In the genomic region with DNA sequence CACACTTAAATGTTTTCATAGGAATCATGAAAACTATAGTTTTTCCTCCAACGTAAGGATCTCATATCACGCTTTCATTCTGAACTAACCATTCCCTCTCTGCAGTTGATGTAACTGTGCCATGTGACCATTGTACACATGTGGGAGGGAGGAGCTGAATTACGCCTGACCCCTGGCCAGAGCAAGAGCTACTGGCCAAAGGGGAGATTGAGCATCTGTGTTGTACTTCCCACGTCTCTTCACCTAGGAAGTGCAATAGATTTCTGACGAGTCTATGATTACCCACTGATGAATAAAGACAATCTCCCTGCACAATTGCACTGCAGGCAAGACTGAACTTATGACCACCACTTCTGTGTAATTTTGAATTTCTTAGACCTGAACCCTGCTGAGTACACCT, we compare ENCODE assay signal across 2 cellular contexts.
TF ChIP-seq lines count a peak whose summit lies in the region.

No MANE protein-coding gene starts in this region.

TF ChIP-seq in GM12878, 131 proteins besides CTCF, POLR2A, EP300 and RAD21:
- TF ChIP-seq, protein P1, sequence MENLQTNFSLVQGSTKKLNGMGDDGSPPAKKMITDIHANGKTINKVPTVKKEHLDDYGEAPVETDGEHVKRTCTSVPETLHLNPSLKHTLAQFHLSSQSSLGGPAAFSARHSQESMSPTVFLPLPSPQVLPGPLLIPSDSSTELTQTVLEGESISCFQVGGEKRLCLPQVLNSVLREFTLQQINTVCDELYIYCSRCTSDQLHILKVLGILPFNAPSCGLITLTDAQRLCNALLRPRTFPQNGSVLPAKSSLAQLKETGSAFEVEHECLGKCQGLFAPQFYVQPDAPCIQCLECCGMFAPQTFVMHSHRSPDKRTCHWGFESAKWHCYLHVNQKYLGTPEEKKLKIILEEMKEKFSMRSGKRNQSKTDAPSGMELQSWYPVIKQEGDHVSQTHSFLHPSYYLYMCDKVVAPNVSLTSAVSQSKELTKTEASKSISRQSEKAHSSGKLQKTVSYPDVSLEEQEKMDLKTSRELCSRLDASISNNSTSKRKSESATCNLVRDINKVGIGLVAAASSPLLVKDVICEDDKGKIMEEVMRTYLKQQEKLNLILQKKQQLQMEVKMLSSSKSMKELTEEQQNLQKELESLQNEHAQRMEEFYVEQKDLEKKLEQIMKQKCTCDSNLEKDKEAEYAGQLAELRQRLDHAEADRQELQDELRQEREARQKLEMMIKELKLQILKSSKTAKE (IDR thresholded peaks at IDR 0.05; ENCODE audit: low read depth, poor library complexity, severe bottlenecking) = no peak
- no peak for TF ChIP-seq CHD2 (IDR thresholded peaks at IDR 0.05; ENCODE audit: borderline replicate concordance, low read depth, low read length)
- no peak for TF ChIP-seq IKZF2 (IDR thresholded peaks at IDR 0.05)
- TF ChIP-seq RELA (IDR thresholded peaks at IDR 0.05; ENCODE audit: borderline replicate concordance, partially characterized antibody) = no peak
- no peak for TF ChIP-seq TAF1 (IDR thresholded peaks at IDR 0.05; ENCODE audit: borderline replicate concordance, low read depth, low read length)
- no peak for TF ChIP-seq CBX5 (IDR thresholded peaks at IDR 0.05; ENCODE audit: low read depth)
- TF ChIP-seq FOXK2 (IDR thresholded peaks at IDR 0.05) = no peak
- no peak for TF ChIP-seq GATAD2B (conservative IDR thresholded peaks at IDR 0.05; ENCODE audit: low read depth)
- TF ChIP-seq HDGF (IDR thresholded peaks at IDR 0.05) = no peak
- TF ChIP-seq ZNF207 (IDR thresholded peaks at IDR 0.05; ENCODE audit: borderline replicate concordance) = no peak
- TF ChIP-seq PAX5 (IDR thresholded peaks at IDR 0.05; ENCODE audit: borderline replicate concordance, low read depth, low read length) = no peak
- no peak for TF ChIP-seq POU2F2 (IDR thresholded peaks at IDR 0.05; ENCODE audit: borderline replicate concordance, low read depth, low read length)
- TF ChIP-seq ZZZ3 (IDR thresholded peaks at IDR 0.05; ENCODE audit: control insufficient read depth, insufficient read length, low read depth) = no peak
TF ChIP-seq in GM12878: peak in this region for 0.

TF ChIP-seq in SK-N-SH treated with all-trans-retinoic acid at 6 μM for 48 hours, 23 proteins besides CTCF, POLR2A, EP300 and RAD21:
- no peak for TF ChIP-seq ZC3H10 (CRISPR knock-in tag; IDR thresholded peaks at IDR 0.05)
- no peak for TF ChIP-seq OSR1 (CRISPR knock-in tag; IDR thresholded peaks at IDR 0.05)
- no peak for TF ChIP-seq ZNF565 (CRISPR knock-in tag; conservative IDR thresholded peaks at IDR 0.05; ENCODE audit: low read depth)
- TF ChIP-seq, protein P2, sequence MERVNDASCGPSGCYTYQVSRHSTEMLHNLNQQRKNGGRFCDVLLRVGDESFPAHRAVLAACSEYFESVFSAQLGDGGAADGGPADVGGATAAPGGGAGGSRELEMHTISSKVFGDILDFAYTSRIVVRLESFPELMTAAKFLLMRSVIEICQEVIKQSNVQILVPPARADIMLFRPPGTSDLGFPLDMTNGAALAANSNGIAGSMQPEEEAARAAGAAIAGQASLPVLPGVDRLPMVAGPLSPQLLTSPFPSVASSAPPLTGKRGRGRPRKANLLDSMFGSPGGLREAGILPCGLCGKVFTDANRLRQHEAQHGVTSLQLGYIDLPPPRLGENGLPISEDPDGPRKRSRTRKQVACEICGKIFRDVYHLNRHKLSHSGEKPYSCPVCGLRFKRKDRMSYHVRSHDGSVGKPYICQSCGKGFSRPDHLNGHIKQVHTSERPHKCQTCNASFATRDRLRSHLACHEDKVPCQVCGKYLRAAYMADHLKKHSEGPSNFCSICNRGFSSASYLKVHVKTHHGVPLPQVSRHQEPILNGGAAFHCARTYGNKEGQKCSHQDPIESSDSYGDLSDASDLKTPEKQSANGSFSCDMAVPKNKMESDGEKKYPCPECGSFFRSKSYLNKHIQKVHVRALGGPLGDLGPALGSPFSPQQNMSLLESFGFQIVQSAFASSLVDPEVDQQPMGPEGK (CRISPR knock-in tag; IDR thresholded peaks at IDR 0.05; ENCODE audit: borderline replicate concordance) = no peak
- TF ChIP-seq BACH2 (CRISPR knock-in tag; IDR thresholded peaks at IDR 0.05; ENCODE audit: borderline replicate concordance) = no peak
- TF ChIP-seq ZNF8 (CRISPR knock-in tag; IDR thresholded peaks at IDR 0.05) = no peak
- TF ChIP-seq SNAI2 (CRISPR knock-in tag; IDR thresholded peaks at IDR 0.05) = no peak
- no peak for TF ChIP-seq GLIS3 (CRISPR knock-in tag; IDR thresholded peaks at IDR 0.05)
- no peak for TF ChIP-seq TOX (CRISPR knock-in tag; IDR thresholded peaks at IDR 0.05; ENCODE audit: borderline replicate concordance)
- TF ChIP-seq ZNF70 (CRISPR knock-in tag; IDR thresholded peaks at IDR 0.05) = no peak
- TF ChIP-seq, protein P3, sequence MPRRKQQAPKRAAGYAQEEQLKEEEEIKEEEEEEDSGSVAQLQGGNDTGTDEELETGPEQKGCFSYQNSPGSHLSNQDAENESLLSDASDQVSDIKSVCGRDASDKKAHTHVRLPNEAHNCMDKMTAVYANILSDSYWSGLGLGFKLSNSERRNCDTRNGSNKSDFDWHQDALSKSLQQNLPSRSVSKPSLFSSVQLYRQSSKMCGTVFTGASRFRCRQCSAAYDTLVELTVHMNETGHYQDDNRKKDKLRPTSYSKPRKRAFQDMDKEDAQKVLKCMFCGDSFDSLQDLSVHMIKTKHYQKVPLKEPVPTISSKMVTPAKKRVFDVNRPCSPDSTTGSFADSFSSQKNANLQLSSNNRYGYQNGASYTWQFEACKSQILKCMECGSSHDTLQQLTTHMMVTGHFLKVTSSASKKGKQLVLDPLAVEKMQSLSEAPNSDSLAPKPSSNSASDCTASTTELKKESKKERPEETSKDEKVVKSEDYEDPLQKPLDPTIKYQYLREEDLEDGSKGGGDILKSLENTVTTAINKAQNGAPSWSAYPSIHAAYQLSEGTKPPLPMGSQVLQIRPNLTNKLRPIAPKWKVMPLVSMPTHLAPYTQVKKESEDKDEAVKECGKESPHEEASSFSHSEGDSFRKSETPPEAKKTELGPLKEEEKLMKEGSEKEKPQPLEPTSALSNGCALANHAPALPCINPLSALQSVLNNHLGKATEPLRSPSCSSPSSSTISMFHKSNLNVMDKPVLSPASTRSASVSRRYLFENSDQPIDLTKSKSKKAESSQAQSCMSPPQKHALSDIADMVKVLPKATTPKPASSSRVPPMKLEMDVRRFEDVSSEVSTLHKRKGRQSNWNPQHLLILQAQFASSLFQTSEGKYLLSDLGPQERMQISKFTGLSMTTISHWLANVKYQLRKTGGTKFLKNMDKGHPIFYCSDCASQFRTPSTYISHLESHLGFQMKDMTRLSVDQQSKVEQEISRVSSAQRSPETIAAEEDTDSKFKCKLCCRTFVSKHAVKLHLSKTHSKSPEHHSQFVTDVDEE (CRISPR knock-in tag; IDR thresholded peaks at IDR 0.05) = no peak
- TF ChIP-seq ZFP30 (CRISPR knock-in tag; IDR thresholded peaks at IDR 0.05) = no peak
- TF ChIP-seq ISL1 (CRISPR knock-in tag; IDR thresholded peaks at IDR 0.05) = no peak
- TF ChIP-seq, protein P4, sequence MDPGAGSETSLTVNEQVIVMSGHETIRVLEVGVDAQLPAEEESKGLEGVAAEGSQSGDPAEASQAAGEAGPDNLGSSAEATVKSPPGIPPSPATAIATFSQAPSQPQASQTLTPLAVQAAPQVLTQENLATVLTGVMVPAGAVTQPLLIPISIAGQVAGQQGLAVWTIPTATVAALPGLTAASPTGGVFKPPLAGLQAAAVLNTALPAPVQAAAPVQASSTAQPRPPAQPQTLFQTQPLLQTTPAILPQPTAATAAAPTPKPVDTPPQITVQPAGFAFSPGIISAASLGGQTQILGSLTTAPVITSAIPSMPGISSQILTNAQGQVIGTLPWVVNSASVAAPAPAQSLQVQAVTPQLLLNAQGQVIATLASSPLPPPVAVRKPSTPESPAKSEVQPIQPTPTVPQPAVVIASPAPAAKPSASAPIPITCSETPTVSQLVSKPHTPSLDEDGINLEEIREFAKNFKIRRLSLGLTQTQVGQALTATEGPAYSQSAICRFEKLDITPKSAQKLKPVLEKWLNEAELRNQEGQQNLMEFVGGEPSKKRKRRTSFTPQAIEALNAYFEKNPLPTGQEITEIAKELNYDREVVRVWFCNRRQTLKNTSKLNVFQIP (CRISPR knock-in tag; IDR thresholded peaks at IDR 0.05; ENCODE audit: borderline replicate concordance, low read depth) = no peak
- no peak for TF ChIP-seq PPARA (CRISPR knock-in tag; IDR thresholded peaks at IDR 0.05; ENCODE audit: borderline replicate concordance)
- TF ChIP-seq ARNTL (CRISPR knock-in tag; IDR thresholded peaks at IDR 0.05; ENCODE audit: borderline replicate concordance, low read depth) = no peak
- TF ChIP-seq TCF4 (CRISPR knock-in tag; IDR thresholded peaks at IDR 0.05; ENCODE audit: borderline replicate concordance) = no peak
- TF ChIP-seq, protein P5, sequence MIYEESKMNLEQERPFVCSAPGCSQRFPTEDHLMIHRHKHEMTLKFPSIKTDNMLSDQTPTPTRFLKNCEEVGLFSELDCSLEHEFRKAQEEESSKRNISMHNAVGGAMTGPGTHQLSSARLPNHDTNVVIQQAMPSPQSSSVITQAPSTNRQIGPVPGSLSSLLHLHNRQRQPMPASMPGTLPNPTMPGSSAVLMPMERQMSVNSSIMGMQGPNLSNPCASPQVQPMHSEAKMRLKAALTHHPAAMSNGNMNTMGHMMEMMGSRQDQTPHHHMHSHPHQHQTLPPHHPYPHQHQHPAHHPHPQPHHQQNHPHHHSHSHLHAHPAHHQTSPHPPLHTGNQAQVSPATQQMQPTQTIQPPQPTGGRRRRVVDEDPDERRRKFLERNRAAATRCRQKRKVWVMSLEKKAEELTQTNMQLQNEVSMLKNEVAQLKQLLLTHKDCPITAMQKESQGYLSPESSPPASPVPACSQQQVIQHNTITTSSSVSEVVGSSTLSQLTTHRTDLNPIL (CRISPR knock-in tag; IDR thresholded peaks at IDR 0.05; ENCODE audit: low read depth) = no peak
- TF ChIP-seq, protein P6, sequence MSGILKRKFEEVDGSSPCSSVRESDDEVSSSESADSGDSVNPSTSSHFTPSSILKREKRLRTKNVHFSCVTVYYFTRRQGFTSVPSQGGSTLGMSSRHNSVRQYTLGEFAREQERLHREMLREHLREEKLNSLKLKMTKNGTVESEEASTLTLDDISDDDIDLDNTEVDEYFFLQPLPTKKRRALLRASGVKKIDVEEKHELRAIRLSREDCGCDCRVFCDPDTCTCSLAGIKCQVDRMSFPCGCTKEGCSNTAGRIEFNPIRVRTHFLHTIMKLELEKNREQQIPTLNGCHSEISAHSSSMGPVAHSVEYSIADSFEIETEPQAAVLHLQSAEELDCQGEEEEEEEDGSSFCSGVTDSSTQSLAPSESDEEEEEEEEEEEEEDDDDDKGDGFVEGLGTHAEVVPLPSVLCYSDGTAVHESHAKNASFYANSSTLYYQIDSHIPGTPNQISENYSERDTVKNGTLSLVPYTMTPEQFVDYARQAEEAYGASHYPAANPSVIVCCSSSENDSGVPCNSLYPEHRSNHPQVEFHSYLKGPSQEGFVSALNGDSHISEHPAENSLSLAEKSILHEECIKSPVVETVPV (CRISPR knock-in tag; IDR thresholded peaks at IDR 0.05) = no peak
